ENCODE assay signal across 8 cellular contexts in the genomic region with DNA sequence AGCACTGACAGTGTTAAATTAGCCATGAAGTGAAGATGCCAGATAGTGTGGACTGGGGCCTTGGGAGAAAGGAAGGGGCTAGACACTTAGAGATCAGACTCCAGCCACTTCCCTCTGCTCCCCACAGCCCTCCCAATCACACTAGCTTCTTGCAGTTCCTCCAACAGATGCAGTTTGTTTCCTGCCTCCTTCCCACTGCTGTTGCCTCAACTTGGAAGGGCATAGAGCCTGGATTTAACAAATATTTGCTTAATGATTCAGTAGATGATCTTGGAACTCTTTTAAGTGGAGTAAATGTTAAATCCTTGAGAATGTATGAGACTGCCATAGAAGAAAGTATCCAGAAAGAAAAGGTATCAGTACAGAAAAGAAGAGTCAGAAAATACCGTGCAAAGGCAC. TPM values are rescaled to one million over a fixed set of nuclear protein-coding genes. Genes with fewer than 3 reads are reported as not detected.
DNase-seq lines count a peak whose midpoint lies in the region; ATAC-seq and TF ChIP-seq lines count a peak whose summit lies in the region.

No MANE protein-coding gene starts in this region.

- H3K27ac ChIP-seq in RWPE2 (ENCODE audit: poor library complexity, severe bottlenecking), result peak overlapping the region; percentile 89

- TF ChIP-seq CTCF in RWPE2 (IDR thresholded peaks at IDR 0.05; ENCODE audit: poor library complexity, severe bottlenecking), result no peak

- H3K36me3 ChIP-seq in ES-I3 (ENCODE audit: insufficient read depth, low read length), result peaks cover 14% of the 10 kb centered on the region
- H3K36me3 ChIP-seq in RWPE2 (ENCODE audit: low read depth), result peaks cover 28% of the 10 kb centered on the region

- H3K9me3 ChIP-seq in ES-I3 (ENCODE audit: control insufficient read depth, insufficient read depth, low read length) (no peaks in the 10 kb centered on the region), RWPE2 (ENCODE audit: severe bottlenecking) (no peaks in the 10 kb centered on the region)

- H3K4me3 ChIP-seq in RWPE2 (ENCODE audit: severe bottlenecking), result peak overlapping the region; percentile 87

- no peaks in the 10 kb centered on the region for H3K4me1 ChIP-seq in ES-I3 (ENCODE audit: insufficient read depth, low read length)
- peaks cover 18% of the 10 kb centered on the region for H3K4me1 ChIP-seq in RWPE2 (ENCODE audit: insufficient read depth, poor library complexity, severe bottlenecking)

- H3K27me3 ChIP-seq in RWPE2 (ENCODE audit: insufficient read depth, poor library complexity, severe bottlenecking), result no peaks in the 10 kb centered on the region

- peak; percentile 24 for ATAC-seq in RWPE2 (ENCODE audit: low read depth)
- ATAC-seq in HG02588 (IDR thresholded peaks at IDR 0.05; ENCODE audit: unreplicated experiment), result no peak
- no peak for ATAC-seq in GM18861 (IDR thresholded peaks at IDR 0.05; ENCODE audit: unreplicated experiment)
- ATAC-seq in HG03442 (IDR thresholded peaks at IDR 0.05; ENCODE audit: unreplicated experiment), result no peak

- H3K9ac ChIP-seq in ES-I3 (ENCODE audit: low read depth, low read length), result peak overlapping the region; percentile 79; the same call in 1 of the 2 replicates

- no peak for DNase-seq in RWPE2 (ENCODE audit: low spot score)
- DNase-seq in fibroblast of peridontal ligament (ENCODE audit: extremely low read depth), result peak; percentile 89
- peak; percentile 76 for DNase-seq in renal cortical epithelial cell (ENCODE audit: low read depth)
- DNase-seq in NCI-H1417 treated with DMSO at 0.1 percent for 48 hours (lab: John Stamatoyannopoulos, UW), result no peak

RNA-seq across cellular contexts. Expression of a gene that starts 1.5 kb away (rescaled TPM):
- 398 and 823 TPM in 2 replicates for total RNA-seq in renal cortical epithelial cell

RNA-seq across cellular contexts. Expression of a gene that starts 54.2 kb away (rescaled TPM):
- 32.1 and 84.2 TPM in 2 replicates for total RNA-seq in renal cortical epithelial cell

Comparison
In these comparisons a context has a peak if more than half of its experiments do, and no peak if none do; other contexts are left out.
1. DNase-seq: peak in fibroblast of peridontal ligament (single experiment) and renal cortical epithelial cell (single experiment); none in RWPE2 (single experiment) and NCI-H1417 treated with DMSO at 0.1 percent for 48 hours (single experiment).